ENCODE assay signal across 12 cellular contexts in genomic region chr18:75408554-75409506, GRCh38. TPM values are rescaled to one million over a fixed set of nuclear protein-coding genes. Genes with fewer than 3 reads are reported as not detected.
DNase-seq lines count a peak whose midpoint lies in the region; ATAC-seq, FAIRE-seq and TF ChIP-seq lines count a peak whose summit lies in the region.
"Had no signal": no experiment of that assay in that cellular context is flagged by ENCODE, and none has a peak within 500 bp of the region (broad histone marks: within the 10 kb centered on the region; RNA-seq: fewer than 3 reads in every experiment).

No MANE protein-coding gene starts in this region.

- H2AFZ ChIP-seq in HepG2 (ENCODE audit: low read length) = no peak overlapping the region

- H3K27me3 ChIP-seq in HepG2 (ENCODE audit: control insufficient read depth in 1 of 2, insufficient read depth in 2 of 2, low read length in 2 of 2) = peaks cover 0 to 4% of the 10 kb centered on the region in 2 experiments; a peak in 2 of 5 replicates
- no peaks in the 10 kb centered on the region for H3K27me3 ChIP-seq in right lobe of liver
- H3K27me3 ChIP-seq in upper lobe of right lung = no peaks in the 10 kb centered on the region

- ATAC-seq in HepG2 (no peak), right lobe of liver (no peak), upper lobe of right lung (peak; percentile 8)

- TF ChIP-seq CTCF in HepG2 (CRISPR knock-in tag; IDR thresholded peaks at IDR 0.05) (no peak), right lobe of liver (IDR thresholded peaks at IDR 0.05) (no peak), upper lobe of right lung (IDR thresholded peaks at IDR 0.05) (no peak)

- FAIRE-seq in HepG2 (lab: Jason Lieb, UNC) = no peak
- FAIRE-seq: G401.6 had no signal

- no peak for TF ChIP-seq RAD21 in HepG2 (CRISPR knock-in tag; IDR thresholded peaks at IDR 0.05)

- H3K4me3 Mint-ChIP-seq in T-helper 2 cell treated with Interferon-gamma antibody and Interleukin-4, amounts not matched to agents 5 μg/mL and 100 μg/mL, for 36 hours = no peak overlapping the region
- H3K4me3 Mint-ChIP-seq: central memory CD8-positive, alpha-beta T cell; IgD-negative memory B cell had no signal

- no peak for TF ChIP-seq POLR2A in HepG2 (IDR thresholded peaks at IDR 0.05; ENCODE audit: insufficient read depth in 1 of 2, low read depth in 2 of 2, low read length in 2 of 2)
- TF ChIP-seq POLR2A in right lobe of liver (IDR thresholded peaks at IDR 0.05) = no peak

- DNase-seq in HepG2 (ENCODE audit: low spot score) = peak; percentile 32
- DNase-seq in right lobe of liver = no peak
- peak; percentile 64 for DNase-seq in T-helper 2 cell treated with Interferon-gamma antibody and Interleukin-4, amounts not matched to agents 5 μg/mL and 100 μg/mL, for 36 hours (ENCODE audit: low spot score)
- peak; percentile 90 for DNase-seq in foreskin melanocyte
- DNase-seq in upper lobe of right lung = no peak
- no peak for DNase-seq in cerebellum (ENCODE audit: low spot score)
- DNase-seq in RPMI8226 = no peak
- DNase-seq in T-helper 9 cell = no peak

- BruUV-seq in HepG2 (replicated peaks; lab: Mats Ljungman, UMichigan) = no TSS peak

- in situ Hi-C loops in HepG2 (cut with HindIII; ENCODE audit: extremely low pct_ligation_motif_present, low pct_unique_long_range_greater_than_20kb) = no loop called here

- no peaks in the 10 kb centered on the region for H3K36me3 Mint-ChIP-seq in T-helper 2 cell treated with Interferon-gamma antibody and Interleukin-4, amounts not matched to agents 5 μg/mL and 100 μg/mL, for 36 hours (ENCODE audit: low read depth)
- H3K36me3 Mint-ChIP-seq: IgD-negative memory B cell had no signal

- no peak overlapping the region for H3K9ac ChIP-seq in HepG2 (ENCODE audit: insufficient read depth, low read depth, low read length)

- peaks cover 6% of the 10 kb centered on the region for H3K27me3 Mint-ChIP-seq in T-helper 2 cell treated with Interferon-gamma antibody and Interleukin-4, amounts not matched to agents 5 μg/mL and 100 μg/mL, for 36 hours (ENCODE audit: low read depth)

- no peaks in the 10 kb centered on the region for H3K36me3 ChIP-seq in HepG2 (replicated peaks in 1 of 2; ENCODE audit: control insufficient read depth in 1 of 2, insufficient read depth in 2 of 2, low read length in 2 of 2)
- no peaks in the 10 kb centered on the region for H3K36me3 ChIP-seq in right lobe of liver
- H3K36me3 ChIP-seq in upper lobe of right lung = no peaks in the 10 kb centered on the region

- intact Hi-C loops in HepG2 (cut with micrococcal nuclease; ENCODE audit: unreplicated experiment) (no loop called here), right lobe of liver (cut with DNase I) (no loop called here), upper lobe of right lung (cut with DNase I) (no loop called here)

- H3K79me2 ChIP-seq in HepG2 (ENCODE audit: insufficient read depth, low read length) = no peaks in the 10 kb centered on the region

- H3K4me2 ChIP-seq in HepG2 (ENCODE audit: low read depth, low read length) = no peak overlapping the region

- TF ChIP-seq EP300 in HepG2 (IDR thresholded peaks at IDR 0.05; ENCODE audit: low read depth in 2 of 2, low read length in 2 of 2) = no peak
- TF ChIP-seq EP300 in HepG2 (CRISPR knock-in tag; IDR thresholded peaks at IDR 0.05; ENCODE audit: borderline replicate concordance) = no peak

- H3K4me1 ChIP-seq in HepG2 (ENCODE audit: insufficient read depth, low read length) = no peaks in the 10 kb centered on the region
- H3K4me1 ChIP-seq in right lobe of liver = no peaks in the 10 kb centered on the region
- no peaks in the 10 kb centered on the region for H3K4me1 ChIP-seq in upper lobe of right lung

- no peak overlapping the region for H3K27ac Mint-ChIP-seq in T-helper 2 cell treated with Interferon-gamma antibody and Interleukin-4, amounts not matched to agents 5 μg/mL and 100 μg/mL, for 36 hours
- H3K27ac Mint-ChIP-seq: IgD-negative memory B cell had no signal

- H3K4me1 Mint-ChIP-seq in T-helper 2 cell treated with Interferon-gamma antibody and Interleukin-4, amounts not matched to agents 5 μg/mL and 100 μg/mL, for 36 hours (ENCODE audit: low read depth) = no peaks in the 10 kb centered on the region
- H3K4me1 Mint-ChIP-seq: central memory CD8-positive, alpha-beta T cell; IgD-negative memory B cell had no signal

- POLR2A ChIA-PET in HepG2 (lab: Yijun Ruan, JAX) = no interaction called here

- H3K4me3 ChIP-seq in HepG2 (replicated peaks in 1 of 3; ENCODE audit: insufficient read depth in 1 of 3, low read depth in 2 of 3, low read length in 3 of 3) = no peak overlapping the region
- no peak overlapping the region for H3K4me3 ChIP-seq in right lobe of liver
- no peak overlapping the region for H3K4me3 ChIP-seq in upper lobe of right lung

- 22% methylated on average over 8 of the region's 10 CpGs for whole genome bisulfite sequencing in HepG2 (ENCODE audit: low lambda C conversion rate)
- 63% methylated on average over 3 of the region's 10 CpGs for WGBS in right lobe of liver (ENCODE audit: insufficient coverage, low coverage, low lambda C conversion rate, missing lambda C conversion rate)

- no peaks in the 10 kb centered on the region for H3K9me3 ChIP-seq in HepG2 (ENCODE audit: low read length)
- no peaks in the 10 kb centered on the region for H3K9me3 ChIP-seq in right lobe of liver
- H3K9me3 ChIP-seq in upper lobe of right lung = no peaks in the 10 kb centered on the region

- H4K20me1 ChIP-seq in HepG2 (ENCODE audit: insufficient read depth, low read length) = no peaks in the 10 kb centered on the region

- no peaks in the 10 kb centered on the region for H3K9me3 Mint-ChIP-seq in T-helper 2 cell treated with Interferon-gamma antibody and Interleukin-4, amounts not matched to agents 5 μg/mL and 100 μg/mL, for 36 hours
- H3K9me3 Mint-ChIP-seq: central memory CD8-positive, alpha-beta T cell; IgD-negative memory B cell had no signal

- no peak overlapping the region for H3K27ac ChIP-seq in HepG2 (ENCODE audit: extremely low read length, insufficient read depth, low read length)
- no peak overlapping the region for H3K27ac ChIP-seq in right lobe of liver
- no peak overlapping the region for H3K27ac ChIP-seq in upper lobe of right lung

- CTCF ChIA-PET in HepG2 (lab: Yijun Ruan, JAX; ENCODE audit: low intra/inter-chr PET ratio, low total read pairs) = no interaction called here

TF ChIP-seq in HepG2, 621 proteins besides CTCF, POLR2A, EP300 and RAD21 (continues in another document):
- no peak for TF ChIP-seq JDP2 (CRISPR knock-in tag; IDR thresholded peaks at IDR 0.05; ENCODE audit: borderline replicate concordance)
- no peak for TF ChIP-seq MXD1 (CRISPR knock-in tag; IDR thresholded peaks at IDR 0.05)
- TF ChIP-seq NFYB (CRISPR knock-in tag; IDR thresholded peaks at IDR 0.05) = no peak
- TF ChIP-seq CREB1 (IDR thresholded peaks at IDR 0.05) = 0 out of 2 replicates have a peak, but pooled peaks have one; percentile 15
- TF ChIP-seq CREB1 (CRISPR knock-in tag; IDR thresholded peaks at IDR 0.05) = no peak
- TF ChIP-seq ZNF639 (CRISPR knock-in tag; conservative IDR thresholded peaks at IDR 0.05) = no peak
- TF ChIP-seq ZNF644 (CRISPR knock-in tag; IDR thresholded peaks at IDR 0.05; ENCODE audit: low read depth) = no peak

RNA-seq across cellular contexts. Expression of gene SMIM21, which starts 18.7 kb away (rescaled TPM):
- total RNA-seq in HepG2 (2016; rRNA removed; fragmentation: Illumina TruSeq; extraction: Trizol) (not detected in 2 replicates), right lobe of liver (not detected), upper lobe of right lung (not detected), cerebellum (not detected)
- not detected in 2 replicates for total RNA-seq in HepG2 (2016; cell fraction: cytosol; rRNA removed; fragmentation: Illumina TruSeq; extraction: Trizol; ENCODE audit: low read depth)
- not detected in 2 replicates for total RNA-seq in HepG2 (2016; cell fraction: insoluble cytoplasmic fraction; rRNA removed; fragmentation: Illumina TruSeq; extraction: Trizol)
- total RNA-seq in HepG2 (2016; cell fraction: membrane; rRNA removed; fragmentation: Illumina TruSeq; extraction: Trizol) = not detected in 2 replicates
- not detected in 2 replicates for total RNA-seq in HepG2 (2016; cell fraction: nucleus; rRNA removed; fragmentation: Illumina TruSeq; extraction: Trizol)
- polyA plus RNA-seq in HepG2 (2011; rRNA removed) = not detected in 2 replicates
- not detected in 2 replicates for polyA plus RNA-seq in HepG2 (2011; cell fraction: cytosol; rRNA removed)
- polyA plus RNA-seq in HepG2 (2011; cell fraction: nucleus; rRNA removed) = not detected in 2 replicates
- not detected in 2 replicates for polyA plus RNA-seq in HepG2 (2012)
- not detected in 2 replicates for polyA plus RNA-seq in HepG2 (2016; cell fraction: cytosol; fragmentation: Illumina TruSeq; extraction: Trizol; ENCODE audit: low read depth)
- polyA plus RNA-seq in HepG2 (2016; cell fraction: insoluble cytoplasmic fraction; fragmentation: Illumina TruSeq; extraction: Trizol; ENCODE audit: low read depth) = not detected in 2 replicates
- not detected in 2 replicates for polyA plus RNA-seq in HepG2 (2016; cell fraction: membrane; fragmentation: Illumina TruSeq; extraction: Trizol; ENCODE audit: low read depth)
- not detected in 2 replicates for polyA plus RNA-seq in HepG2 (2016; cell fraction: nucleus; fragmentation: Illumina TruSeq; extraction: Trizol; ENCODE audit: insufficient read depth, low read depth)
- not detected in 2 replicates for polyA minus RNA-seq in HepG2 (2011; rRNA and poly(A)+ RNA removed; ENCODE audit: low replicate concordance)
- not detected in 2 replicates for polyA minus RNA-seq in HepG2 (2011; cell fraction: cytosol; rRNA and poly(A)+ RNA removed)
- not detected in 2 replicates for polyA minus RNA-seq in HepG2 (2011; cell fraction: nucleus; rRNA and poly(A)+ RNA removed)
- total RNA-seq: skeletal muscle tissue had no signal
- polyA plus RNA-seq: IgD-negative memory B cell had no signal

Comparison
In these comparisons a context has a peak if more than half of its experiments do, and no peak if none do; other contexts are left out.
1. DNase-seq: peak in HepG2 (single experiment), T-helper 2 cell treated with Interferon-gamma antibody and Interleukin-4, amounts not matched to agents 5 μg/mL and 100 μg/mL, for 36 hours (single experiment) and foreskin melanocyte (single experiment); none in right lobe of liver (0 of 3), upper lobe of right lung (single experiment), cerebellum (single experiment), RPMI8226 (single experiment) and T-helper 9 cell (single experiment).